In the genomic region with DNA sequence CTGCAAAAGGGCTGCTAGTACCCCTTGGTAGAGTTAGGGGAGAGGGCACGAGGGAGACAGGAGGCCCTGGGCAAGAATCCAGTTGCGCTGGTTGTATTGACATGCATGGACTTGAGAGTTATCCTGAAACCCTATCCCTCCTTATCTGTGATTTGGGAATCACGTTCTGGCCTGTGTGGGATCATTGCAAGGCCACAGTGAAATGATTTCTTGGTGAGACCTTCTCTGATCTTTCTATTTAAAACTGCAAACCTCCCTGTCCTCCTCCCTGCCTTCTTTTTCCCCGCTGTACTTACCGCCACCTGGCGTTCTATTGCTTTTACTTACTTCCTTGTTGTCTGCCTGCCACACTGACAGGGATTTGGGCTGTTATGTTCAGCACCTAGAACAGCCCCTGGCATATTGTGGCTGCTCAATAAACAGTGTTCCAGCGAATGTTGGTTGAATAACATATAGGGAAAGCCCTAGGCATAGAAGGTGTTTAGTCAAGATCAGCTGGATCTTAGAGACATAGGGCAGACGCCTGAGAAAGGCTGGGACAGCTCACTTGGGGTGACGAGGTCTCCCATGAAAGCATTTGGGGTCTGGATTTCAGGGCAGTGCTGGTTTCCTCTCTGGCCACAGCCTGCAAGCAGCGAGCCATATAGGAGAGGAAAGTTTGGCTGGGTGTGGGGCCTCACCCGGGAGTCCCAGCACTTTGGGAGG, we compare ENCODE assay signal across 8 cellular contexts. TPM values are rescaled to one million over a fixed set of nuclear protein-coding genes. Genes with fewer than 3 reads are reported as not detected.
DNase-seq lines count a peak whose midpoint lies in the region; ATAC-seq, FAIRE-seq and TF ChIP-seq lines count a peak whose summit lies in the region.

No MANE protein-coding gene starts in this region.

- H3K27ac Mint-ChIP-seq in brain, result peak overlapping the region in 1 of 5 experiments; percentile 14

- peaks cover 45% of the 10 kb centered on the region for H3K4me1 Mint-ChIP-seq in brain

- peaks cover 9% of the 10 kb centered on the region for H3K27me3 Mint-ChIP-seq in brain

- FAIRE-seq in H54 (lab: Jason Lieb, UNC), result no peak

- no peak for TF ChIP-seq POLR2A in H54 (IDR thresholded peaks at IDR 0.05; ENCODE audit: low read depth, low read length)

- no peaks in the 10 kb centered on the region for H3K9me3 ChIP-seq in MG63

- H3K9me3 Mint-ChIP-seq in brain, result peaks cover 0 to 3% (median 0%) of the 10 kb centered on the region in 5 experiments

- ATAC-seq in GM21619 (IDR thresholded peaks at IDR 0.05; ENCODE audit: unreplicated experiment), result no peak

- no peak overlapping the region for H3K27ac ChIP-seq in C4-2B

- no peaks in the 10 kb centered on the region for H3K36me3 ChIP-seq in MG63

- DNase-seq in GM19238 (ENCODE audit: insufficient read length, low spot score) (peak; percentile 42), NCI-H69 (lab: John Stamatoyannopoulos, UW) (peak; percentile 19), lung microvascular endothelial cell (ENCODE audit: low read depth in 2 of 2) (peak; percentile 63 to 72), MG63 (no peak), H54 (ENCODE audit: insufficient read length, low spot score) (no peak)

- TF ChIP-seq CTCF in C4-2B (conservative IDR thresholded peaks at IDR 0.05) (peak; percentile 66), brain (conservative IDR thresholded peaks at IDR 0.05) (peak; percentile 49 to 66)

- H3K27me3 ChIP-seq in MG63, result no peaks in the 10 kb centered on the region

- H3K4me3 ChIP-seq in MG63, result no peak overlapping the region

- H3K4me3 Mint-ChIP-seq in brain, result no peak overlapping the region

- no peaks in the 10 kb centered on the region for H3K36me3 Mint-ChIP-seq in brain

RNA-seq across cellular contexts. Expression of gene ALPL, which starts 25.6 kb away (rescaled TPM):
- polyA plus RNA-seq in brain (ENCODE audit: insufficient read depth, low read depth, low replicate concordance), result 13.8 TPM
- total RNA-seq in lung microvascular endothelial cell, result 0.22 TPM in 1 of 2 replicates, not detected in the other
- 1.9 and 4.2 TPM in 2 replicates for total RNA-seq in MG63 (2014; rRNA removed; shearing (Covaris generic); ENCODE audit: low replicate concordance)

Comparison
In these comparisons a context has a peak if more than half of its experiments do, and no peak if none do; other contexts are left out.
1. DNase-seq: peak in GM19238 (single experiment), NCI-H69 (single experiment) and lung microvascular endothelial cell (2 of 2); none in MG63 (single experiment) and H54 (single experiment).